ENCODE assay signal across 1 cellular context in genomic region chr1:109997867-109998229, GRCh38.
TF ChIP-seq lines count a peak whose summit lies in the region.

No MANE protein-coding gene starts in this region.

TF ChIP-seq in IMR-90, 13 proteins besides CTCF, POLR2A, EP300 and RAD21 (continued from another document):
- TF ChIP-seq CEBPB (IDR thresholded peaks at IDR 0.05; ENCODE audit: low read depth, low read length), result no peak
- TF ChIP-seq NFE2L2 (IDR thresholded peaks at IDR 0.05; ENCODE audit: low read depth, low read length), result no peak
